8 cellular contexts compared by ENCODE assay signal in genomic region chr9:127311239-127311741, GRCh38. TPM values are rescaled to one million over a fixed set of nuclear protein-coding genes. Genes with fewer than 3 reads are reported as not detected.
DNase-seq lines count a peak whose midpoint lies in the region; ATAC-seq and TF ChIP-seq lines count a peak whose summit lies in the region.

No MANE protein-coding gene starts in this region.

- H3K27ac ChIP-seq in dorsolateral prefrontal cortex = peak overlapping the region in 31 of 59 donors; percentile 5 to 67 (median 26)

- intact Hi-C loops in dorsolateral prefrontal cortex (cut with DNase I) = no loop called here

- no peaks in the 10 kb centered on the region for H3K27me3 ChIP-seq in dorsolateral prefrontal cortex

- DNase-seq in stimulated activated CD4-positive, alpha-beta T cell treated with anti-CD3 and anti-CD28 coated beads, Interleukin-12 subunit alpha, Interleukin-12 subunit beta, amount 100 ng/mL, for 4 hours = peak; percentile 2
- no peak for DNase-seq in stimulated activated CD4-positive, alpha-beta T cell treated with anti-CD3 and anti-CD28 coated beads, Interleukin-4, amount 100 ng/mL, for 1 hour
- DNase-seq in RPMI8226 (peak; percentile 8), dorsolateral prefrontal cortex (no peak), myocyte (ENCODE audit: low read depth) (peak; percentile 56), superior temporal gyrus (ENCODE audit: extremely low spot score) (no peak)

- peak in 54 of 56 donors; percentile 23 to 70 (median 52) for TF ChIP-seq CTCF in dorsolateral prefrontal cortex (IDR thresholded peaks at IDR 0.05 in 54 of 56, conservative IDR thresholded peaks at IDR 0.05 in 2 of 56; ENCODE audit: low read depth in 1 of 56, partially characterized antibody in 56 of 56)

- ATAC-seq in HG03095 (IDR thresholded peaks at IDR 0.05; ENCODE audit: unreplicated experiment) (no peak), HG03442 (IDR thresholded peaks at IDR 0.05; ENCODE audit: unreplicated experiment) (no peak)

- H3K4me3 ChIP-seq in dorsolateral prefrontal cortex = no peak overlapping the region

RNA-seq across cellular contexts. Expression of gene GARNL3, which starts 46.7 kb away (rescaled TPM):
- 100 to 1,000 TPM in 54 of 120 experiments, 10 to 100 TPM in 66; 69.3 to 135 (median 98.3) TPM for total RNA-seq in dorsolateral prefrontal cortex
- 2.6 and 4.1 TPM in 2 replicates for total RNA-seq in myocyte
- 2.9 TPM for polyA plus RNA-seq in myocyte (2012)

Comparison
In these comparisons a context has a peak if more than half of its experiments do, and no peak if none do; other contexts are left out.
1. DNase-seq: peak in stimulated activated CD4-positive, alpha-beta T cell treated with anti-CD3 and anti-CD28 coated beads, Interleukin-12 subunit alpha, Interleukin-12 subunit beta, amount 100 ng/mL, for 4 hours (single experiment), RPMI8226 (single experiment) and myocyte (single experiment); none in stimulated activated CD4-positive, alpha-beta T cell treated with anti-CD3 and anti-CD28 coated beads, Interleukin-4, amount 100 ng/mL, for 1 hour (single experiment), dorsolateral prefrontal cortex (0 of 10) and superior temporal gyrus (single experiment).
2. RNA of gene GARNL3, which starts 46.7 kb away (total RNA-seq): 69.3 to 135 TPM in dorsolateral prefrontal cortex; 2.6 to 4.1 TPM in myocyte; every median in the first group is over 10 times any median in the second.